In the genomic region with DNA sequence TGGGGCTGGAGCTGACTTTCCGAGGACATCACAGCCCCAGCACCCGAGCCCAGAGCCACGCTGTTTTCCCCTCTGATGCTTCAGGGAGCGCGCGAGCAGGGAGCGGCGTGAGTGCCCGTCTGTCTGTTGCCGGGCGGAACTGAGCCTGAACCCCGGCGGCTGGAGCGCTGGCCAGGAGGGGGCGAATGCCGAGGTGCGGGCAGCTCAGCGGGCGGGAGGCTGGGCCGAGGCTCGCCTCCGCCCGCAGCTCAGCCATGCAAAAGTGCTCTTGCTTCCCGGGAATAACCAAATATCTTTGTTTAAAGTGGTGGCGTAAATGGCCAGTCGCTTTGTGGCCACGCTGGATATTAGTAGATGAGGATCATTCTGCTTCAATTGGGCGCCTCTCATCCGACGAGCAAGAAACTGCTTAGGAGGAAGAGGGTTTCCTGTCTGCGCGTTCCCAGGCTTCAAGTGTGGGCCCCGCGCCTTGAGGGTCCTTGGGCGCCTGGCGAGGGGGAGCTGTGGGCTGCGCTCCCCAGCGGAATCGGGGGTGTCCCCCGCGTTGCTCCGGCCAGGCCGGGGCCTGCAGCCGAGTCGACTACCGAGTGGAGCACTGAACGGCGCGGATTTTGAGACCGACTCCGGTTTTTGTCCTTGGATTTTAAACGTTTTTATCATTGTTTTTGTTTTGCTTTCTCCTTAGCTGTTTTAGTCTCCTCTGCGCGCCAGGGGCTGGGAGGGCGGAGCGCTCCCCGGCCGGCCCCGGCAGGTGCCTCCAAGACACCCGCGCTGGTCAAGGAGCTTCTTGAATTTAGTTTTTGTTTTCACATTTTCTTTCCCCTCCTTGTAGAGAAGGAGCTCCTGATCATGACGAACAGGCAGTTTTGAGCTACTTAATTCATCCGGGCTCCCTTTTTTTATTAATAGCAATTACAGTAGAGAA, we compare ENCODE assay signal across 8 cellular contexts. TPM values are rescaled to one million over a fixed set of nuclear protein-coding genes. Genes with fewer than 3 reads are reported as not detected.
DNase-seq lines count a peak whose midpoint lies in the region; ATAC-seq and TF ChIP-seq lines count a peak whose summit lies in the region.

No MANE protein-coding gene starts in this region.

- POLR2A ChIA-PET in activated CD8-positive, alpha-beta T cell treated with anti-CD3 and anti-CD28 coated beads for 36 hours (lab: Charles Lee) = no interaction called here
- POLR2A ChIA-PET in activated CD8-positive, alpha-beta T cell treated with anti-CD3 and anti-CD28 coated beads, Interleukin-2, amount 10 ng/mL, durations not matched to agents 7 days and 5 days (lab: Charles Lee) = no interaction called here

- H3K4me3 ChIP-seq in brain microvascular endothelial cell (ENCODE audit: low read depth, low read length) = no peak overlapping the region
- H3K4me3 ChIP-seq in muscle layer of duodenum (ENCODE audit: low read depth in 1 of 2, low read length in 2 of 2) = peak overlapping the region; percentile 21 to 61

- no peak for TF ChIP-seq CTCF in activated CD8-positive, alpha-beta T cell treated with anti-CD3 and anti-CD28 coated beads for 36 hours (IDR thresholded peaks at IDR 0.05)
- peak; percentile 37 for TF ChIP-seq CTCF in brain microvascular endothelial cell (IDR thresholded peaks at IDR 0.05; ENCODE audit: low read depth, low read length, missing control alignments)

- H3K27me3 ChIP-seq in brain microvascular endothelial cell (replicated peaks) = peaks cover 97% of the 10 kb centered on the region
- peaks cover 74% of the 10 kb centered on the region for H3K27me3 ChIP-seq in muscle layer of duodenum (ENCODE audit: low read depth, low read length)

- no peaks in the 10 kb centered on the region for H3K9me3 ChIP-seq in muscle layer of duodenum (ENCODE audit: control insufficient read depth in 1 of 2, low read length in 2 of 2)

- no peaks in the 10 kb centered on the region for H3K36me3 Mint-ChIP-seq in activated CD8-positive, alpha-beta T cell treated with anti-CD3 and anti-CD28 coated beads for 36 hours (ENCODE audit: low read depth)
- peaks cover 4% of the 10 kb centered on the region for H3K36me3 Mint-ChIP-seq in activated CD8-positive, alpha-beta T cell treated with anti-CD3 and anti-CD28 coated beads, Interleukin-2, amount 10 ng/mL, durations not matched to agents 7 days and 5 days (ENCODE audit: low read depth)

- peaks cover 14% of the 10 kb centered on the region for H3K4me1 Mint-ChIP-seq in activated CD8-positive, alpha-beta T cell treated with anti-CD3 and anti-CD28 coated beads for 36 hours (ENCODE audit: low read depth)
- H3K4me1 Mint-ChIP-seq in activated CD8-positive, alpha-beta T cell treated with anti-CD3 and anti-CD28 coated beads, Interleukin-2, amount 10 ng/mL, durations not matched to agents 7 days and 5 days (ENCODE audit: low read depth) = peaks cover 7% of the 10 kb centered on the region

- DNase-seq in activated CD8-positive, alpha-beta T cell treated with anti-CD3 and anti-CD28 coated beads for 36 hours = no peak
- DNase-seq in activated CD8-positive, alpha-beta T cell treated with anti-CD3 and anti-CD28 coated beads, Interleukin-2, amount 10 ng/mL, durations not matched to agents 7 days and 5 days = no peak
- DNase-seq in NCI-H2171 (lab: John Stamatoyannopoulos, UW) (peak; percentile 26), brain microvascular endothelial cell (no peak), cerebellar nuclear complex (lab: John Stamatoyannopoulos, UW) (no peak), medulla oblongata (ENCODE audit: extremely low spot score) (no peak)
- DNase-seq in activated CD8-positive, alpha-beta memory T cell treated with anti-CD3 and anti-CD28 coated beads, Interleukin-2, amount 50 U/mL, for 4 hours = no peak

- peaks cover 63% of the 10 kb centered on the region for H3K27me3 Mint-ChIP-seq in activated CD8-positive, alpha-beta T cell treated with anti-CD3 and anti-CD28 coated beads for 36 hours
- H3K27me3 Mint-ChIP-seq in activated CD8-positive, alpha-beta T cell treated with anti-CD3 and anti-CD28 coated beads, Interleukin-2, amount 10 ng/mL, durations not matched to agents 7 days and 5 days (ENCODE audit: low read depth) = peaks cover 69% of the 10 kb centered on the region

- H3K4me1 ChIP-seq in muscle layer of duodenum (ENCODE audit: control insufficient read depth in 1 of 2, insufficient read depth in 2 of 2, low read length in 2 of 2) = peaks cover 6 to 55% of the 10 kb centered on the region in 2 donors

- CTCF ChIA-PET in activated CD8-positive, alpha-beta T cell treated with anti-CD3 and anti-CD28 coated beads for 36 hours (lab: Charles Lee) = interaction anchor here (0.6 to 1.7 kb wide), 6 partner anchors 16 to 451 kb away, joined by 3 to 7 read pairs (median 4); no protein-coding TSS in a partner anchor
- CTCF ChIA-PET in activated CD8-positive, alpha-beta T cell treated with anti-CD3 and anti-CD28 coated beads, Interleukin-2, amount 10 ng/mL, durations not matched to agents 7 days and 5 days (lab: Charles Lee) = interaction anchor here (1.1 kb wide), 1 partner anchor 33 kb away, joined by 3 read pairs; no protein-coding TSS in a partner anchor

- no peaks in the 10 kb centered on the region for H3K9me3 Mint-ChIP-seq in activated CD8-positive, alpha-beta T cell treated with anti-CD3 and anti-CD28 coated beads for 36 hours
- peaks cover 7% of the 10 kb centered on the region for H3K9me3 Mint-ChIP-seq in activated CD8-positive, alpha-beta T cell treated with anti-CD3 and anti-CD28 coated beads, Interleukin-2, amount 10 ng/mL, durations not matched to agents 7 days and 5 days (ENCODE audit: insufficient read depth)

- H3K27ac Mint-ChIP-seq in activated CD8-positive, alpha-beta T cell treated with anti-CD3 and anti-CD28 coated beads for 36 hours = no peak overlapping the region
- H3K27ac Mint-ChIP-seq in activated CD8-positive, alpha-beta T cell treated with anti-CD3 and anti-CD28 coated beads, Interleukin-2, amount 10 ng/mL, durations not matched to agents 7 days and 5 days = no peak overlapping the region

- ATAC-seq in activated CD8-positive, alpha-beta T cell treated with anti-CD3 and anti-CD28 coated beads for 36 hours = no peak
- ATAC-seq in activated CD8-positive, alpha-beta T cell treated with anti-CD3 and anti-CD28 coated beads, Interleukin-2, amount 10 ng/mL, durations not matched to agents 7 days and 5 days = no peak

- H3K27ac ChIP-seq in brain microvascular endothelial cell (no peak overlapping the region), muscle layer of duodenum (ENCODE audit: low read length) (no peak overlapping the region)

- intact Hi-C loops in activated CD8-positive, alpha-beta T cell treated with anti-CD3 and anti-CD28 coated beads for 36 hours (cut with micrococcal nuclease) = loop anchor here (5.0 kb wide), 1 partner anchor 146 kb away; no protein-coding TSS in a partner anchor

- in situ Hi-C loops in brain microvascular endothelial cell (cut with HindIII; ENCODE audit: low pct_ligation_motif_present, low sequenced_read_pairs) = no loop called here

- peak overlapping the region; percentile 17 for H3K4me3 Mint-ChIP-seq in activated CD8-positive, alpha-beta T cell treated with anti-CD3 and anti-CD28 coated beads for 36 hours
- no peak overlapping the region for H3K4me3 Mint-ChIP-seq in activated CD8-positive, alpha-beta T cell treated with anti-CD3 and anti-CD28 coated beads, Interleukin-2, amount 10 ng/mL, durations not matched to agents 7 days and 5 days

- H3K36me3 ChIP-seq in brain microvascular endothelial cell (replicated peaks) = no peaks in the 10 kb centered on the region
- no peaks in the 10 kb centered on the region for H3K36me3 ChIP-seq in muscle layer of duodenum (ENCODE audit: control insufficient read depth in 1 of 2, insufficient read depth in 2 of 2, low read length in 2 of 2)

RNA-seq across cellular contexts. Expression of gene NKX2-1, which starts 0.8 kb away (rescaled TPM):
- total RNA-seq in activated CD8-positive, alpha-beta T cell treated with anti-CD3 and anti-CD28 coated beads for 36 hours = under 1 TPM in 1 of 2 experiments, not detected in 1; 0.25 TPM
- not detected for total RNA-seq in activated CD8-positive, alpha-beta T cell treated with anti-CD3 and anti-CD28 coated beads, Interleukin-2, amount 10 ng/mL, durations not matched to agents 7 days and 5 days
